Comparison of ENCODE assay signal across 1 cellular context in genomic region chr15:66658855-66659254, GRCh38.
TF ChIP-seq lines count a peak whose summit lies in the region.

No MANE protein-coding gene starts in this region.

TF ChIP-seq in IMR-90, 13 proteins besides CTCF, POLR2A, EP300 and RAD21:
- TF ChIP-seq ELK1 (IDR thresholded peaks at IDR 0.05; ENCODE audit: borderline replicate concordance, low read depth, low read length) (no peak), MAFK (IDR thresholded peaks at IDR 0.05; ENCODE audit: low read depth, low read length) (no peak), BHLHE40 (IDR thresholded peaks at IDR 0.05; ENCODE audit: low read depth, low read length) (no peak), USF2 (IDR thresholded peaks at IDR 0.05; ENCODE audit: low read depth, low read length) (no peak), RCOR1 (IDR thresholded peaks at IDR 0.05; ENCODE audit: insufficient replicate concordance, low read length) (no peak), CEBPB (IDR thresholded peaks at IDR 0.05; ENCODE audit: low read depth, low read length) (no peak), MXI1 (IDR thresholded peaks at IDR 0.05; ENCODE audit: borderline replicate concordance, low read depth, low read length) (no peak), CHD1 (IDR thresholded peaks at IDR 0.05; ENCODE audit: low read depth, low read length) (no peak), NFE2L2 (IDR thresholded peaks at IDR 0.05; ENCODE audit: low read depth, low read length) (no peak), RFX5 (IDR thresholded peaks at IDR 0.05; ENCODE audit: low read depth, low read length) (no peak), SMC3 (IDR thresholded peaks at IDR 0.05; ENCODE audit: low read depth, low read length) (no peak)
TF ChIP-seq in IMR-90: peak in this region for 0.
